ENCODE assay signal across 10 cellular contexts in genomic region chr21:35025206-35026152, GRCh38. TPM values are rescaled to one million over a fixed set of nuclear protein-coding genes. Genes with fewer than 3 reads are reported as not detected.
A peak's percentile ranks its signal among the peaks of the same experiment; 100 is the strongest.
DNase-seq lines count a peak whose midpoint lies in the region; ATAC-seq and TF ChIP-seq lines count a peak whose summit lies in the region.
"Had no signal": no experiment of that assay in that cellular context is flagged by ENCODE, and none has a peak within 500 bp of the region (broad histone marks: within the 10 kb centered on the region; RNA-seq: fewer than 3 reads in every experiment).

No MANE protein-coding gene starts in this region.

- ATAC-seq in activated T-cell treated with anti-CD3 and anti-CD28 coated beads, Interleukin-2, amount 50 U/mL, for 72 hours (replicated peaks in 1 of 2), result peak in 1 of 2 donors; percentile 20
- ATAC-seq in sciatic nerve, result no peak
- ATAC-seq: Right ventricle myocardium inferior had no signal

- TF ChIP-seq EP300 in transverse colon (IDR thresholded peaks at IDR 0.05; ENCODE audit: low read depth), result no peak

- H3K9me3 ChIP-seq in transverse colon, result no peaks in the 10 kb centered on the region

- peaks cover 95% of the 10 kb centered on the region for H3K4me1 Mint-ChIP-seq in activated T-cell treated with anti-CD3 and anti-CD28 coated beads, Interleukin-2, amount 50 U/mL, for 72 hours (ENCODE audit: low read depth)
- peaks cover 70% of the 10 kb centered on the region for H3K4me1 Mint-ChIP-seq in dendritic cell treated with granulocyte-macrophage colony-stimulating factor and Interleukin-4, amounts not matched to agents 40 ng/mL and 50 ng/mL, for 4 days (ENCODE audit: low read depth)

- no peak for TF ChIP-seq POLR2A in transverse colon (IDR thresholded peaks at IDR 0.05)

- H3K4me3 Mint-ChIP-seq in activated T-cell treated with anti-CD3 and anti-CD28 coated beads, Interleukin-2, amount 50 U/mL, for 72 hours, result peak overlapping the region; percentile 89 to 92
- peak overlapping the region; percentile 5 for H3K4me3 Mint-ChIP-seq in dendritic cell treated with granulocyte-macrophage colony-stimulating factor and Interleukin-4, amounts not matched to agents 40 ng/mL and 50 ng/mL, for 4 days

- no peak overlapping the region for H3K4me3 ChIP-seq in transverse colon

- H3K36me3 Mint-ChIP-seq in activated T-cell treated with anti-CD3 and anti-CD28 coated beads, Interleukin-2, amount 50 U/mL, for 72 hours (ENCODE audit: insufficient read depth in 2 of 2), result peaks cover 2 to 4% of the 10 kb centered on the region in 2 donors
- H3K36me3 Mint-ChIP-seq in dendritic cell treated with granulocyte-macrophage colony-stimulating factor and Interleukin-4, amounts not matched to agents 40 ng/mL and 50 ng/mL, for 4 days (ENCODE audit: low read depth), result peaks cover 51% of the 10 kb centered on the region

- H3K9me3 Mint-ChIP-seq in activated T-cell treated with anti-CD3 and anti-CD28 coated beads, Interleukin-2, amount 50 U/mL, for 72 hours, result no peaks in the 10 kb centered on the region
- no peaks in the 10 kb centered on the region for H3K9me3 Mint-ChIP-seq in dendritic cell treated with granulocyte-macrophage colony-stimulating factor and Interleukin-4, amounts not matched to agents 40 ng/mL and 50 ng/mL, for 4 days

- no peak for DNase-seq in activated T-cell treated with anti-CD3 and anti-CD28 coated beads, Interleukin-2, amount 50 U/mL, for 72 hours
- DNase-seq in activated T-cell treated with anti-CD3 and anti-CD28 coated beads for 4 hours, result no peak
- DNase-seq in SIG-M5 (lab: John Stamatoyannopoulos, UW), result peak; percentile 21
- no peak for DNase-seq in transverse colon
- no peak for DNase-seq in MV-4-11 (lab: John Stamatoyannopoulos, UW)
- DNase-seq in sciatic nerve (ENCODE audit: low spot score), result no peak
- no peak for DNase-seq in nucleus accumbens (lab: John Stamatoyannopoulos, UW)
- DNase-seq: NCI-H2171 had no signal

- peaks cover 14 to 49% (median 35%) of the 10 kb centered on the region in 4 donors for H3K4me1 ChIP-seq in transverse colon

- in situ Hi-C loops in transverse colon (cut with MboI; ENCODE audit: low pct_ligation_motif_present in 1 of 4, low pct_unique_long_range_greater_than_20kb in 1 of 4, low sequenced_read_pairs in 3 of 4), result no loop called here

- H3K27ac ChIP-seq in transverse colon, result peak overlapping the region in 3 of 4 donors; percentile 9 to 61 (median 39)

- H3K36me3 ChIP-seq in transverse colon, result no peaks in the 10 kb centered on the region

- H3K27ac Mint-ChIP-seq in activated T-cell treated with anti-CD3 and anti-CD28 coated beads, Interleukin-2, amount 50 U/mL, for 72 hours, result peak overlapping the region; percentile 89
- no peak overlapping the region for H3K27ac Mint-ChIP-seq in dendritic cell treated with granulocyte-macrophage colony-stimulating factor and Interleukin-4, amounts not matched to agents 40 ng/mL and 50 ng/mL, for 4 days

- TF ChIP-seq CTCF in transverse colon (IDR thresholded peaks at IDR 0.05), result no peak

- 81% methylated on average over 12 of the region's 12 CpGs for WGBS in transverse colon (ENCODE audit: low coverage in 1 of 2), 2 donors

- intact Hi-C loops in dendritic cell treated with granulocyte-macrophage colony-stimulating factor and Interleukin-4, amounts not matched to agents 40 ng/mL and 50 ng/mL, for 4 days (cut with micrococcal nuclease), result loop anchor here (10.0 kb wide), 1 partner anchor 61 kb away; no protein-coding TSS in a partner anchor
- intact Hi-C loops in transverse colon (cut with DNase I; ENCODE audit: low total_unique reads) (no loop called here), sciatic nerve (cut with DNase I) (no loop called here)

- H3K27me3 ChIP-seq in transverse colon, result no peaks in the 10 kb centered on the region

- no peaks in the 10 kb centered on the region for H3K27me3 Mint-ChIP-seq in activated T-cell treated with anti-CD3 and anti-CD28 coated beads, Interleukin-2, amount 50 U/mL, for 72 hours (ENCODE audit: low read depth)
- no peaks in the 10 kb centered on the region for H3K27me3 Mint-ChIP-seq in dendritic cell treated with granulocyte-macrophage colony-stimulating factor and Interleukin-4, amounts not matched to agents 40 ng/mL and 50 ng/mL, for 4 days

RNA-seq across cellular contexts. Expression of gene RUNX1, which starts 23.6 kb away (rescaled TPM):
- total RNA-seq in activated T-cell treated with anti-CD3 and anti-CD28 coated beads, Interleukin-2, amount 50 U/mL, for 72 hours, result 10 to 100 TPM; 36.6 to 56.2 TPM
- total RNA-seq in transverse colon, result 10 to 100 TPM in 3 of 4 donors, 1 to 10 TPM in 1; 8.3 to 60.1 (median 34.7) TPM
- 109 TPM for total RNA-seq in sciatic nerve
